ENCODE assay signal across 10 cellular contexts in the genomic region with DNA sequence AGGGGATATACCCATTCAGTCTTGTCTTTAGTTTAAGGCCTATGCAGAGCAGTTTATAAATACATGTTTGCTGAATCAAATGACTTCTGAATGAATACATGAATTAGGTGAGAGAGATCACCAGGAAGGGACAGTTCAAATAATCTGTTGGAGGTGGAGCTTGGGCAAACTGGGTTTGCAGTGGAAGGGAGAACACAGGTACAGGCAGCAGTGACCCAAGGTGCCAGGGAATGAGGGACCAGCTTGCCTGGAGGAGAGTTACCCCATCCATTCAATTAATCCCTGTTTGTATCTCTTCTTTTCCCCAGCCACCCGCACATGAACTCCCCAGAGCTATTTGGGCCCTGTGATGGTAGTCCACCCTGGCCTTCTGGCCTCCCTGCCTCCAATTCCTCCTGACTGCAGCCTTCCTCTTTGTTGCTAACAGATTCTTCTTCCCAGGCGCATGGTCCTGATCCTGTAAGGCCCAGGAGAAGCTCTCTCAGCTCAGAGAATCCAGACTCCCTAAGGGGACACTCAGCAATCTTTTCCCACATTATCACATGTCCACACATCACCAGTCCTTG. TPM values are rescaled to one million over a fixed set of nuclear protein-coding genes. Genes with fewer than 3 reads are reported as not detected.
DNase-seq lines count a peak whose midpoint lies in the region; ATAC-seq and TF ChIP-seq lines count a peak whose summit lies in the region.
"Had no signal": no experiment of that assay in that cellular context is flagged by ENCODE, and none has a peak within 500 bp of the region (broad histone marks: within the 10 kb centered on the region; RNA-seq: fewer than 3 reads in every experiment).

No MANE protein-coding gene starts in this region.

- no peak overlapping the region for H2AFZ ChIP-seq in MM.1S (ENCODE audit: low read length)

- no peaks in the 10 kb centered on the region for H3K9me2 ChIP-seq in MM.1S (replicated peaks; ENCODE audit: insufficient read depth, low read length)

- no peaks in the 10 kb centered on the region for H3K27me3 ChIP-seq in MM.1S (replicated peaks; ENCODE audit: insufficient read depth, low read length)
- no peaks in the 10 kb centered on the region for H3K27me3 ChIP-seq in duodenal mucosa (ENCODE audit: control insufficient read depth in 1 of 2, insufficient read depth in 2 of 2, low read length in 2 of 2)
- no peaks in the 10 kb centered on the region for H3K27me3 ChIP-seq in vagina

- H3K79me2 ChIP-seq in MM.1S (ENCODE audit: low read length), result peaks cover 61% of the 10 kb centered on the region

- H3K9me3 ChIP-seq in MM.1S (replicated peaks; ENCODE audit: insufficient read depth, low read length) (no peaks in the 10 kb centered on the region), duodenal mucosa (ENCODE audit: control insufficient read depth in 1 of 2, low read length in 2 of 2) (no peaks in the 10 kb centered on the region), vagina (no peaks in the 10 kb centered on the region)

- ATAC-seq in activated T-cell treated with anti-CD3 and anti-CD28 coated beads, Interleukin-2, amount 50 U/mL, for 4 hours, result no peak

- no peak for DNase-seq in activated T-cell treated with anti-CD3 and anti-CD28 coated beads, Interleukin-2, amount 50 U/mL, for 4 hours
- no peak for DNase-seq in activated T-cell treated with anti-CD3 and anti-CD28 coated beads, Interleukin-2, amount 50 U/mL, for 1 hour
- DNase-seq in MM.1S (no peak), vagina (ENCODE audit: extremely low spot score in 2 of 2) (no peak), caudate nucleus (lab: John Stamatoyannopoulos, UW) (no peak), cortex of kidney (lab: John Stamatoyannopoulos, UW) (no peak)
- DNase-seq: IMR-90, NCI-H524 had no signal

- no peak for TF ChIP-seq POLR2A in vagina (IDR thresholded peaks at IDR 0.05)

- H3K36me3 ChIP-seq in MM.1S (replicated peaks; ENCODE audit: insufficient read depth, low read length) (no peaks in the 10 kb centered on the region; the same call in 1 of the 2 replicates), duodenal mucosa (ENCODE audit: control insufficient read depth in 1 of 2, insufficient read depth in 2 of 2, low read length in 2 of 2) (no peaks in the 10 kb centered on the region), vagina (no peaks in the 10 kb centered on the region)

- H3K9ac ChIP-seq in MM.1S (ENCODE audit: low read length) (peak overlapping the region; percentile 88), duodenal mucosa (ENCODE audit: low read depth in 1 of 2, low read length in 2 of 2) (no peak overlapping the region)

- TF ChIP-seq CTCF in MM.1S (IDR thresholded peaks at IDR 0.05; ENCODE audit: low read length) (no peak), vagina (IDR thresholded peaks at IDR 0.05) (no peak)

- no peaks in the 10 kb centered on the region for H3K27me3 Mint-ChIP-seq in activated T-cell treated with anti-CD3 and anti-CD28 coated beads, Interleukin-2, amount 50 U/mL, for 4 hours (ENCODE audit: low read depth)

- H4K20me1 ChIP-seq in MM.1S (ENCODE audit: insufficient read depth, low read length), result no peaks in the 10 kb centered on the region

- H3K4me3 ChIP-seq in MM.1S (ENCODE audit: low read length), result peak overlapping the region; percentile 80
- H3K4me3 ChIP-seq in duodenal mucosa (ENCODE audit: low read depth in 1 of 2, low read length in 2 of 2), result peak overlapping the region; percentile 73 to 82
- peak overlapping the region in 4 of 7 experiments; percentile 75 to 93 (median 85) for H3K4me3 ChIP-seq in skin epidermis
- no peak overlapping the region for H3K4me3 ChIP-seq in vagina

- H3K4me1 Mint-ChIP-seq in activated T-cell treated with anti-CD3 and anti-CD28 coated beads, Interleukin-2, amount 50 U/mL, for 4 hours (ENCODE audit: low read depth), result peaks cover 56% of the 10 kb centered on the region

- H3K27ac ChIP-seq in MM.1S (ENCODE audit: low read length) (peak overlapping the region; percentile 90), duodenal mucosa (ENCODE audit: low read depth, low read length) (no peak overlapping the region), skin epidermis (peak overlapping the region in 7 of 21 experiments; percentile 45 to 100 (median 98)), vagina (no peak overlapping the region), caudate nucleus (ENCODE audit: low read depth, low read length) (no peak overlapping the region)

- H3K36me3 Mint-ChIP-seq in activated T-cell treated with anti-CD3 and anti-CD28 coated beads, Interleukin-2, amount 50 U/mL, for 4 hours (ENCODE audit: insufficient read depth), result peaks cover 29% of the 10 kb centered on the region

- H3K4me2 ChIP-seq in MM.1S (ENCODE audit: low read depth, low read length), result peak overlapping the region; percentile 91

- H3K4me3 Mint-ChIP-seq in activated T-cell treated with anti-CD3 and anti-CD28 coated beads, Interleukin-2, amount 50 U/mL, for 4 hours, result peak overlapping the region; percentile 91

- H3F3A ChIP-seq in MM.1S (ENCODE audit: insufficient read depth, low read length), result peaks cover 22% of the 10 kb centered on the region

- intact Hi-C loops in vagina (cut with DNase I), result no loop called here

- H3K4me1 ChIP-seq in MM.1S (ENCODE audit: low read length), result peaks cover 22% of the 10 kb centered on the region; the same call in 1 of the 2 replicates
- H3K4me1 ChIP-seq in duodenal mucosa (ENCODE audit: control insufficient read depth in 1 of 2, insufficient read depth in 2 of 2, low read length in 2 of 2), result peaks cover 25 to 34% of the 10 kb centered on the region in 2 donors
- H3K4me1 ChIP-seq in vagina, result peaks cover 30% of the 10 kb centered on the region

- H3K9me3 Mint-ChIP-seq in activated T-cell treated with anti-CD3 and anti-CD28 coated beads, Interleukin-2, amount 50 U/mL, for 4 hours, result peaks cover 4% of the 10 kb centered on the region

RNA-seq across cellular contexts. Expression of gene CD58, which starts 1.8 kb away (rescaled TPM):
- total RNA-seq in activated T-cell treated with anti-CD3 and anti-CD28 coated beads, Interleukin-2, amount 50 U/mL, for 4 hours, result 10 to 100 TPM in 1 of 3 donors, 1 to 10 TPM in 2; 8.6 to 15.0 (median 9.4) TPM
- 54.5 TPM for total RNA-seq in vagina

Comparison
In these comparisons a context has a peak if more than half of its experiments do, and no peak if none do; other contexts are left out.
1. H3K4me3 ChIP-seq: peak in MM.1S (single experiment), duodenal mucosa (2 of 2) and skin epidermis (4 of 7); none in vagina (0 of 2).